1 cellular context compared by ENCODE assay signal in the genomic region with DNA sequence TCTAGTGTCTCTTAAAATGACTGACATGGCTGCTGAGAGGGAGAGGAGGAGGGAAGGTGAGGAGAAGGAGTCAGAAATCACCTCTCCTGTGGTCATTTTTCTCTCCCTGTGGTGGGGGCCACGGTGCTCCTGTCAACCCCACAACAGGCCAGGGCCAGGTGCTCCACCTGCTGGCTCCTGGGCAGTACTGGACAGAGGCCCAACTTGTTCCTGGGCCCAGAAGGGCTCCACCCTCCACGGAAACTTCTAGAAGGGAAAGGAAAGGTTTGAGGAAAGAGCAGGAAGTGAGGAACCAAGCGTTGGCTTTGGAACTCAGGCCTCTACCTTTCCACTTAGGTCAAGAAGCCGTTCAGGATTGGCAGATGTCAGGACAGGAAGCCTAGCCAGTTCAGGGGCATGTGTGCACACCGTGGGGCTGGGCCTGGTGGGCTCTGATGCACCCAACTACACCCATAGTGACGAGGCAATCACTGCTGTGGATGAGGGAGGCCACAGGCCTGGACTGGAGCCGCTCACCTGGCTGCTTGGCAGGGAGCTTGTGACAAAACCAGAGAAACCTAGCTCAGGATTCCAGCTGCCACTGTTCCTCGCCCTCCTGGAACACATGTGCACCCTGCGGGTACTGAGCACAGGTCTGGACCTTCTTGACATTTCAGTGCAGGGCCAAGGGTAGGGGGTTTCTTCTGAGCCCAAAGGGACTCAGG.
TF ChIP-seq lines count a peak whose summit lies in the region.

No MANE protein-coding gene starts in this region.

TF ChIP-seq in H1, 55 proteins besides CTCF, POLR2A, EP300 and RAD21 (continued from another document):
- TF ChIP-seq CHD1 (IDR thresholded peaks at IDR 0.05; ENCODE audit: low read depth, low read length) (no peak), SIN3A (conservative IDR thresholded peaks at IDR 0.05 in 1 of 2, IDR thresholded peaks at IDR 0.05 in 1 of 2; ENCODE audit: low read depth in 1 of 2, low read length in 2 of 2) (0 out of 4 replicates have a peak, but pooled peaks of 1 of the 2 experiments have one; percentile 54), SP1 (IDR thresholded peaks at IDR 0.05; ENCODE audit: low read depth, low read length) (no peak), PHF8 (conservative IDR thresholded peaks at IDR 0.05; ENCODE audit: low read depth, low read length) (no peak), HDAC2 (IDR thresholded peaks at IDR 0.05; ENCODE audit: borderline replicate concordance in 1 of 2, low read depth in 2 of 2, low read length in 2 of 2) (no peak), KDM1A (IDR thresholded peaks at IDR 0.05; ENCODE audit: borderline replicate concordance, low read length) (no peak), KDM4A (IDR thresholded peaks at IDR 0.05; ENCODE audit: low read depth, low read length, severe bottlenecking) (no peak)
TF ChIP-seq in H1: peak in this region for 1.
